22 cellular contexts compared by ENCODE assay signal in the genomic region with DNA sequence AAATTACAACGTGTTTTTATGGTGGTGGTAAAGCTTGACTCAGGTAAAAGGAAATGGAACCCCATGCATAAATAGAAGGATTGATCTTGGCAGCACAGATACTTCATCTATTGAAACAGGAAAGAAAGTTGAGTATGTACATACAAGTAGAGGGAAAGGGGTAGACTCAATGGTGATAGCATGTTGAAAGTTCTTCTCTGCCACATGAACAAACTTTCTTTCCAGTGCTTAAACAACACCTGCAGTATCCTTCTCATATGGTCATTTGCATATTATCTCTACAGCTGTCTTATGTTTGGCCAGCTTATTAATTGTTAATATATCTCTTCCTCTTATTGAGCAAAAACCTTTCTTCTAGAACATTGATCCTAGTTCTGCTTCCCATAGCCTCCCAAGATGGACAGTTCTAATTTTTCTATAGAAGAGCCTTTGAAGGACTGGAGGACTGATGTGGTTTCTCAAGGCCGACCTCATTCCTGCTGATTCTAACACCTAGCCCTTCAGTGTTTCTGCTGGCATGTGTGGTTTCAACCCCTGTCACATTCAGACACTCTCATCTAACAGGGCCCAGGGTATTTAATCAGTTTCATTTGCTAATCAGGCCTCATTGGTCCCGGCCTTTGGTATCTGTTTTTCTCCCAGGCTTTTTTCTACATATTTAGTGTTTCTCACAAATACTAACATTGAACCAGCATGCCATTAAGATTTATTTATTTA.
DNase-seq lines count a peak whose midpoint lies in the region; ATAC-seq, FAIRE-seq and TF ChIP-seq lines count a peak whose summit lies in the region.
"Had no signal": no experiment of that assay in that cellular context is flagged by ENCODE, and none has a peak within 500 bp of the region (broad histone marks: within the 10 kb centered on the region; RNA-seq: fewer than 3 reads in every experiment).

No MANE protein-coding gene starts in this region.

- no peak for TF ChIP-seq EP300 in GM12878 (IDR thresholded peaks at IDR 0.05; ENCODE audit: borderline replicate concordance in 1 of 2, control insufficient read depth in 1 of 2, low read depth in 2 of 2, low read length in 2 of 2)

- TF ChIP-seq CTCF in GM12878 (IDR thresholded peaks at IDR 0.05 in 2 of 3, conservative IDR thresholded peaks at IDR 0.05 in 1 of 3; ENCODE audit: control insufficient read depth in 2 of 3, extremely low read depth in 1 of 3, insufficient read depth in 1 of 3, low read depth in 3 of 3, low read length in 3 of 3), result no peak
- no peak for TF ChIP-seq CTCF in heart right ventricle (IDR thresholded peaks at IDR 0.05)

- H3K14ac ChIP-seq in neuronal stem cell (ENCODE audit: low read length), result no peak overlapping the region

- H2BK15ac ChIP-seq in neuronal stem cell (ENCODE audit: low read length), result no peak overlapping the region

- TF ChIP-seq RAD21 in GM12878 (IDR thresholded peaks at IDR 0.05; ENCODE audit: insufficient read depth, low read depth, low read length), result no peak

- RAD21 ChIA-PET in GM12878 (lab: Charles Lee; ENCODE audit: unreplicated experiment), result no interaction called here

- H3K4ac ChIP-seq in neuronal stem cell (ENCODE audit: low read length), result no peak overlapping the region

- no peak overlapping the region for H4K8ac ChIP-seq in neuronal stem cell (ENCODE audit: low read depth, low read length)

- H3K27me3 ChIP-seq in GM12878 (replicated peaks in 1 of 2; ENCODE audit: control insufficient read depth in 2 of 2, insufficient read depth in 2 of 2, low read length in 1 of 2) (no peaks in the 10 kb centered on the region), heart right ventricle (no peaks in the 10 kb centered on the region), neuronal stem cell (ENCODE audit: control insufficient read depth in 3 of 3, insufficient read depth in 3 of 3, low read depth in 1 of 3, low read length in 3 of 3) (no peaks in the 10 kb centered on the region)
- H3K27me3 ChIP-seq: gastroesophageal sphincter, spleen had no signal

- H4K20me1 ChIP-seq in GM12878 (ENCODE audit: control insufficient read depth, insufficient read depth), result no peaks in the 10 kb centered on the region

- CTCF ChIA-PET in GM12878 (lab: Yijun Ruan, JAX), result no interaction called here

- H3K18ac ChIP-seq in neuronal stem cell (ENCODE audit: low read length), result no peak overlapping the region

- ATAC-seq in GM18870 (IDR thresholded peaks at IDR 0.05; ENCODE audit: unreplicated experiment), result peak; percentile 67
- ATAC-seq in GM21447 (IDR thresholded peaks at IDR 0.05; ENCODE audit: unreplicated experiment), result peak; percentile 71
- peak; percentile 86 for ATAC-seq in HG03064 (IDR thresholded peaks at IDR 0.05; ENCODE audit: low read depth, unreplicated experiment)
- ATAC-seq in GM12878, result peak; percentile 42; the same call in 2 of the 3 replicates
- no peak for ATAC-seq in stimulated activated naive CD8-positive, alpha-beta T cell treated with anti-CD3 and anti-CD28 coated beads, Interleukin-15, amount 100 ng/mL, for 72 hours
- ATAC-seq in heart right ventricle, result no peak
- ATAC-seq: activated CD4-positive, alpha-beta T cell treated with anti-CD3 and anti-CD28 coated beads for 36 hours; gastroesophageal sphincter; naive thymus-derived CD8-positive, alpha-beta T cell; psoas muscle had no signal

- H3K27ac ChIP-seq in GM12878 (ENCODE audit: control insufficient read depth, insufficient read depth) (no peak overlapping the region), heart right ventricle (no peak overlapping the region), neuronal stem cell (replicated peaks; ENCODE audit: low read length) (no peak overlapping the region)
- H3K27ac ChIP-seq: epithelial cell of prostate, gastroesophageal sphincter, psoas muscle, spleen had no signal

- H3K27ac Mint-ChIP-seq in stimulated activated naive CD8-positive, alpha-beta T cell treated with anti-CD3 and anti-CD28 coated beads, Interleukin-15, amount 100 ng/mL, for 72 hours, result no peak overlapping the region
- H3K27ac Mint-ChIP-seq: activated CD4-positive, alpha-beta T cell treated with anti-CD3 and anti-CD28 coated beads for 36 hours; brain; HFFc6; naive thymus-derived CD8-positive, alpha-beta T cell; stimulated activated naive CD8-positive, alpha-beta T cell treated with anti-CD3 and anti-CD28 coated beads, Interleukin-15, Interleukin-2, amounts not matched to agents 100 ng/mL and 50 ng/mL, for 24 hours had no signal

- H3K4me1 ChIP-seq in GM12878 (ENCODE audit: control insufficient read depth, insufficient read depth, low read length) (no peaks in the 10 kb centered on the region), heart right ventricle (peaks cover 0 to 19% (median 10%) of the 10 kb centered on the region in 9 donors), neuronal stem cell (ENCODE audit: control insufficient read depth in 2 of 2, insufficient read depth in 1 of 2, low read depth in 1 of 2, low read length in 2 of 2) (no peaks in the 10 kb centered on the region)
- H3K4me1 ChIP-seq: psoas muscle had no signal

- H3K4me3 Mint-ChIP-seq in stimulated activated naive CD8-positive, alpha-beta T cell treated with anti-CD3 and anti-CD28 coated beads, Interleukin-15, amount 100 ng/mL, for 72 hours, result no peak overlapping the region
- H3K4me3 Mint-ChIP-seq: activated CD4-positive, alpha-beta T cell treated with anti-CD3 and anti-CD28 coated beads for 36 hours; brain; HFFc6; naive thymus-derived CD8-positive, alpha-beta T cell; stimulated activated naive CD8-positive, alpha-beta T cell treated with anti-CD3 and anti-CD28 coated beads, Interleukin-15, Interleukin-2, amounts not matched to agents 100 ng/mL and 50 ng/mL, for 24 hours had no signal

- no peaks in the 10 kb centered on the region for H3K27me3 Mint-ChIP-seq in stimulated activated naive CD8-positive, alpha-beta T cell treated with anti-CD3 and anti-CD28 coated beads, Interleukin-15, amount 100 ng/mL, for 72 hours
- H3K27me3 Mint-ChIP-seq: activated CD4-positive, alpha-beta T cell treated with anti-CD3 and anti-CD28 coated beads for 36 hours; naive thymus-derived CD8-positive, alpha-beta T cell; stimulated activated naive CD8-positive, alpha-beta T cell treated with anti-CD3 and anti-CD28 coated beads, Interleukin-15, Interleukin-2, amounts not matched to agents 100 ng/mL and 50 ng/mL, for 24 hours had no signal

- in situ Hi-C loops in GM12878 (cut with MboI), result no loop called here

- no peak overlapping the region for H2BK5ac ChIP-seq in neuronal stem cell (ENCODE audit: low read length)

- WGBS in GM12878 (ENCODE audit: insufficient coverage, insufficient replicate concordance, low lambda C conversion rate, missing lambda C conversion rate), result 82% methylated on average over 3 of the region's 3 CpGs
- WGBS in heart right ventricle, 2 donors, result 94 to 97% methylated on average over 3 of the region's 3 CpGs
- WGBS in neuronal stem cell (ENCODE audit: extremely low coverage in 2 of 2, insufficient read length in 2 of 2, insufficient replicate concordance in 1 of 2), 2 donors, result no CpG with 5 or more reads among the region's 3 CpGs

- no peaks in the 10 kb centered on the region for H3K4me1 Mint-ChIP-seq in stimulated activated naive CD8-positive, alpha-beta T cell treated with anti-CD3 and anti-CD28 coated beads, Interleukin-15, amount 100 ng/mL, for 72 hours
- H3K4me1 Mint-ChIP-seq: activated CD4-positive, alpha-beta T cell treated with anti-CD3 and anti-CD28 coated beads for 36 hours had no signal

- peaks cover 3% of the 10 kb centered on the region; the same call in 1 of the 3 replicates for H3K9me3 ChIP-seq in GM12878 (replicated peaks; ENCODE audit: control insufficient read depth, insufficient read depth, low read length)
- peaks cover 0 to 47% (median 31%) of the 10 kb centered on the region in 11 donors for H3K9me3 ChIP-seq in heart right ventricle
- peaks cover 8 to 43% of the 10 kb centered on the region in 2 donors for H3K9me3 ChIP-seq in neuronal stem cell (replicated peaks in 1 of 2; ENCODE audit: control insufficient read depth in 2 of 2, insufficient read depth in 1 of 2, low read depth in 1 of 2, low read length in 2 of 2)

- intact Hi-C loops in GM12878 (cut with micrococcal nuclease; ENCODE audit: unreplicated experiment), result no loop called here
- intact Hi-C loops in heart right ventricle (cut with DNase I), result no loop called here

- H3K79me2 ChIP-seq in GM12878 (ENCODE audit: control insufficient read depth, insufficient read depth, low read length), result no peaks in the 10 kb centered on the region

- H3K4me3 ChIP-seq in GM12878 (no peak overlapping the region), heart right ventricle (no peak overlapping the region), neuronal stem cell (ENCODE audit: low read length in 2 of 2) (no peak overlapping the region)
- H3K4me3 ChIP-seq: gastroesophageal sphincter, psoas muscle, spleen had no signal

- SMC1A ChIA-PET in GM12878 (lab: Charles Lee; ENCODE audit: uncharacterized antibody, unreplicated experiment), result interaction anchor here (1.4 kb wide), 1 partner anchor 22 kb away, joined by 3 read pairs; no protein-coding TSS in a partner anchor

- no peak overlapping the region for H4K91ac ChIP-seq in neuronal stem cell (ENCODE audit: low read depth, low read length, poor library complexity)

- TF ChIP-seq POLR2A in GM12878 (IDR thresholded peaks at IDR 0.05; ENCODE audit: low read depth, low read length), result no peak

- H3K36me3 ChIP-seq in GM12878 (ENCODE audit: control insufficient read depth in 2 of 2, insufficient read depth in 2 of 2, low read length in 1 of 2) (no peaks in the 10 kb centered on the region), heart right ventricle (peaks cover 0 to 6% (median 0%) of the 10 kb centered on the region in 9 donors), neuronal stem cell (replicated peaks in 1 of 2; ENCODE audit: control insufficient read depth in 2 of 2, insufficient read depth in 2 of 2, low read length in 2 of 2) (peaks cover 0 to 2% of the 10 kb centered on the region in 2 donors)
- H3K36me3 ChIP-seq: gastroesophageal sphincter had no signal

- no peak overlapping the region for H2BK120ac ChIP-seq in neuronal stem cell (ENCODE audit: low read depth, low read length)

- H3K9ac ChIP-seq in GM12878 (ENCODE audit: control insufficient read depth, insufficient read depth, low read length) (no peak overlapping the region), neuronal stem cell (ENCODE audit: low read depth, low read length, poor library complexity) (no peak overlapping the region)

- H2AFZ ChIP-seq in GM12878 (ENCODE audit: control insufficient read depth, low read depth, low read length) (no peak overlapping the region), neuronal stem cell (ENCODE audit: low read length) (no peak overlapping the region)

- H3K9me3 Mint-ChIP-seq in stimulated activated naive CD8-positive, alpha-beta T cell treated with anti-CD3 and anti-CD28 coated beads, Interleukin-15, amount 100 ng/mL, for 72 hours, result peaks cover 36 to 39% of the 10 kb centered on the region in 2 donors

- no peak overlapping the region for H2AK5ac ChIP-seq in neuronal stem cell (ENCODE audit: low read depth, low read length)

- no peaks in the 10 kb centered on the region for H3K79me1 ChIP-seq in neuronal stem cell (ENCODE audit: low read depth, low read length)

- H3K23ac ChIP-seq in neuronal stem cell (ENCODE audit: low read depth, low read length, poor library complexity), result no peak overlapping the region

- H3K4me2 ChIP-seq in GM12878 (ENCODE audit: control insufficient read depth, insufficient read depth) (no peak overlapping the region), neuronal stem cell (ENCODE audit: insufficient read depth, low read length, poor library complexity, severe bottlenecking) (no peak overlapping the region)

- POLR2A ChIA-PET in GM12878 (lab: Charles Lee), result no interaction called here

- no peak overlapping the region for H2BK12ac ChIP-seq in neuronal stem cell (ENCODE audit: low read length)

- DNase-seq in GM12878 (ENCODE audit: low read depth, low spot score) (no peak), heart right ventricle (no peak), neuronal stem cell (ENCODE audit: low spot score) (no peak), globus pallidus (ENCODE audit: low spot score) (no peak)
- DNase-seq in stimulated activated naive CD8-positive, alpha-beta T cell treated with anti-CD3 and anti-CD28 coated beads, Interleukin-15, amount 100 ng/mL, for 72 hours, result no peak
- DNase-seq: activated CD4-positive, alpha-beta T cell treated with anti-CD3 and anti-CD28 coated beads for 36 hours; activated naive CD4-positive, alpha-beta T cell treated with anti-CD3 and anti-CD28 coated beads, Interleukin-2, amount 50 U/mL, for 16 hours; HFFc6; naive thymus-derived CD8-positive, alpha-beta T cell; NCI-H1417; NCI-H345; psoas muscle; spleen had no signal

- no TSS peak for BruUV-seq in GM12878 (replicated peaks; lab: Mats Ljungman, UMichigan)

- FAIRE-seq in GM12878 (lab: Jason Lieb, UNC), result no peak
- FAIRE-seq: GM12892, urothelium cell line had no signal

Comparison
In these comparisons a context has a peak if more than half of its experiments do, and no peak if none do; other contexts are left out.
1. ATAC-seq: peak in GM18870 (single experiment), GM21447 (single experiment), HG03064 (single experiment) and GM12878 (single experiment); none in stimulated activated naive CD8-positive, alpha-beta T cell treated with anti-CD3 and anti-CD28 coated beads, Interleukin-15, amount 100 ng/mL, for 72 hours (single experiment) and heart right ventricle (0 of 8).